28 cellular contexts compared by ENCODE assay signal in the genomic region with DNA sequence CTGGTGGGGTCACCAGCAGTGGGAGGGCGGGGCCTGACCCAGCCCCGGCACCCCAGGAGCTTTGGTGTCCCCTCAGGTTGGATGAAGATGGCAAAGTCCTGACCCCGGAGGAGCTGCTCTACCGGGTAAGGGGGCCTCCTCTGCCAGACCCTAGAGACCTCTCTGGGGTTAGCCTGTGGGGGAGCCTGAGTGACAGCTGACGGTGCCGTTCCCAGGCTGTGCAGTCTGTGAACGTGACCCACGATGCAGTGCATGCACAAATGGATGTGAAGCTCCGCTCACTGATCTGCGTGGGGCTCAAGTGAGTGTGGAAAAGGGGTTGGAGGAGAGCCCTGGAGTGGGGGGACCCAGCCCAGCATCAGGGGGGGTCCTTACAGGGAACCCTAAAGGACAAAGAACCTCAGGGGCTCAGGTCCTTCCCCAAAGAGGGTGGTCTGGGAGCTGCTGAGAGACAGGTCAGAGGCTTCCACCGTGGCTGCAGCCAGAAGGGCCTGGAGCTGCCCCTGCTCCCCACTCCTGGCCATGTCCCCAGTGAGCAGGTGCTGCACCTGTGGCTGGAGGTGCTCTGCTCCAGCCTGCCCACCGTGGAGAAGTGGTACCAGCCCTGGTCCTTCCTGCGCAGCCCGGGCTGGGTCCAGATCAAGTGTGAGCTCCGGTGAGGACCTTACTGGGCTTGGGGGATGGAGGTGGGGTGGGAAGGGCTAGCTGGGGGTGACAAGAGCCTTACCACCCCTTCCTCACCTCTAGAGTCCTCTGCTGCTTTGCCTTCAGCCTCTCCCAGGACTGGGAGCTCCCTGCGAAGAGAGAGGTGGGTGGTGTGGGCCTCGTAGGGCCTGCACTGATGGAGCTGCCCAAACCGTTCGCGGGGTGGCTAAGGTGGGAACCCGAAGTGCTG. TPM values are rescaled to one million over a fixed set of nuclear protein-coding genes. Genes with fewer than 3 reads are reported as not detected.
DNase-seq lines count a peak whose midpoint lies in the region; ATAC-seq, FAIRE-seq and TF ChIP-seq lines count a peak whose summit lies in the region.
"Had no signal": no experiment of that assay in that cellular context is flagged by ENCODE, and none has a peak within 500 bp of the region (broad histone marks: within the 10 kb centered on the region; RNA-seq: fewer than 3 reads in every experiment).

No MANE protein-coding gene starts in this region.

- no peak overlapping the region for H3K27ac Mint-ChIP-seq in MCF 10A (ENCODE audit: low read depth, unreplicated experiment)
- H3K27ac Mint-ChIP-seq in stimulated activated naive B cell treated with anti-CD40 and anti-IgM and Interleukin-4, amounts not matched to agents 10 μg/mL and 1 μg/mL and 100 μg/mL, for 72 hours: peak overlapping the region; percentile 82
- H3K27ac Mint-ChIP-seq: activated CD4-positive, alpha-beta T cell treated with anti-CD3 and anti-CD28 coated beads, Interleukin-2, amount 10 ng/mL, durations not matched to agents 24 days and 14 days; nephron progenitor cell had no signal

- H3K4me1 Mint-ChIP-seq in MCF 10A (ENCODE audit: insufficient read depth, unreplicated experiment): peaks cover 7% of the 10 kb centered on the region
- H3K4me1 Mint-ChIP-seq in stimulated activated naive B cell treated with anti-CD40 and anti-IgM and Interleukin-4, amounts not matched to agents 10 μg/mL and 1 μg/mL and 100 μg/mL, for 72 hours: peaks cover 17 to 48% of the 10 kb centered on the region in 2 donors
- H3K4me1 Mint-ChIP-seq: nephron progenitor cell had no signal

- H3K27ac ChIP-seq in breast epithelium (peak overlapping the region; percentile 29 to 43), H1 (ENCODE audit: low read depth, low read length) (no peak overlapping the region)
- H3K27ac ChIP-seq: heart left ventricle, prostate gland, suprapubic skin, vagina had no signal

- TF ChIP-seq POLR2A in breast epithelium (IDR thresholded peaks at IDR 0.05) (no peak), H1 (IDR thresholded peaks at IDR 0.05; ENCODE audit: control extremely low read depth in 1 of 2, low read depth in 2 of 2, low read length in 2 of 2) (no peak)

- no peak overlapping the region for H3K23ac ChIP-seq in H1 (ENCODE audit: insufficient read length)

- H2BK5ac ChIP-seq in H1 (ENCODE audit: low read depth, low read length): no peak overlapping the region; the same call in 1 of the 2 replicates

- H3K27me3 ChIP-seq in breast epithelium: no peaks in the 10 kb centered on the region
- H3K27me3 ChIP-seq in H7 (ENCODE audit: control insufficient read depth, insufficient read depth, low read length): no peaks in the 10 kb centered on the region
- H3K27me3 ChIP-seq in H1 (replicated peaks in 1 of 4; ENCODE audit: control insufficient read depth in 3 of 4, extremely low read depth in 1 of 4, insufficient read depth in 3 of 4, low read length in 3 of 4): no peaks in the 10 kb centered on the region
- H3K27me3 ChIP-seq: dorsolateral prefrontal cortex, heart left ventricle, suprapubic skin, vagina had no signal

- ATAC-seq in stimulated activated naive B cell treated with anti-CD40 and anti-IgM and Interleukin-4, amounts not matched to agents 10 μg/mL and 1 μg/mL and 100 μg/mL, for 72 hours (replicated peaks): no peak
- no peak for ATAC-seq in GM18870 (IDR thresholded peaks at IDR 0.05; ENCODE audit: unreplicated experiment)
- no peak for ATAC-seq in GM18868 (IDR thresholded peaks at IDR 0.05; ENCODE audit: unreplicated experiment)
- ATAC-seq: heart left ventricle, left lobe of liver had no signal

- no peak overlapping the region for H4K5ac ChIP-seq in H1 (ENCODE audit: insufficient read length, low read depth, low read length)

- WGBS in H1 (ENCODE audit: extremely low coverage in 1 of 2, insufficient coverage in 1 of 2, insufficient read length in 1 of 2, insufficient replicate concordance in 2 of 2, low coverage in 1 of 2, low lambda C conversion rate in 2 of 2, missing lambda C conversion rate in 1 of 2), 2 experiments: 99% methylated on average over 20 of the region's 21 CpGs; no CpG with 5 or more reads in 1 of the 2 experiments

- BruUV-seq in MCF 10A (replicated peaks; lab: Mats Ljungman, UMichigan): no TSS peak

- H3K4me1 ChIP-seq in breast epithelium (no peaks in the 10 kb centered on the region), H1 (replicated peaks in 1 of 4; ENCODE audit: control insufficient read depth in 3 of 4, insufficient read depth in 4 of 4, low read length in 3 of 4) (no peaks in the 10 kb centered on the region)
- H3K4me1 ChIP-seq: prostate gland, vagina had no signal

- H3K9me3 ChIP-seq in breast epithelium (no peaks in the 10 kb centered on the region), H1 (ENCODE audit: insufficient read depth in 2 of 2, low read depth in 1 of 2, low read length in 1 of 2) (no peaks in the 10 kb centered on the region)
- H3K9me3 ChIP-seq: heart left ventricle, prostate gland, suprapubic skin, vagina had no signal

- H3K4me3 ChIP-seq in breast epithelium: no peak overlapping the region
- H3K4me3 ChIP-seq in H7 (ENCODE audit: insufficient read depth, low read depth, low read length): no peak overlapping the region
- H3K4me3 ChIP-seq in H1 (ENCODE audit: extremely low read depth in 1 of 4, insufficient read depth in 2 of 4, low read depth in 3 of 4, low read length in 4 of 4): no peak overlapping the region
- H3K4me3 ChIP-seq: dorsolateral prefrontal cortex, heart left ventricle, prostate gland, suprapubic skin, vagina had no signal

- H3K4me3 Mint-ChIP-seq in MCF 10A (ENCODE audit: unreplicated experiment): no peak overlapping the region
- H3K4me3 Mint-ChIP-seq in stimulated activated naive B cell treated with anti-CD40 and anti-IgM and Interleukin-4, amounts not matched to agents 10 μg/mL and 1 μg/mL and 100 μg/mL, for 72 hours: peak overlapping the region; percentile 16 to 17
- H3K4me3 Mint-ChIP-seq: activated CD4-positive, alpha-beta T cell treated with anti-CD3 and anti-CD28 coated beads, Interleukin-2, amount 10 ng/mL, durations not matched to agents 24 days and 14 days; CD4-positive, CD25-positive, alpha-beta regulatory T cell; nephron progenitor cell had no signal

- no peak overlapping the region for H3K18ac ChIP-seq in H1 (ENCODE audit: extremely low read depth, low read length)

- TF ChIP-seq CTCF in breast epithelium (IDR thresholded peaks at IDR 0.05) (no peak), MCF 10A (IDR thresholded peaks at IDR 0.05; ENCODE audit: unreplicated experiment) (no peak), H1 (IDR thresholded peaks at IDR 0.05; ENCODE audit: control extremely low read depth in 1 of 3, insufficient read depth in 1 of 3, low read depth in 1 of 3, low read length in 3 of 3) (no peak)

- DNase-seq in breast epithelium (ENCODE audit: low spot score in 2 of 2) (peak in 1 of 2 donors; percentile 28), MCF 10A (ENCODE audit: unreplicated experiment) (no peak), H7 (peak; percentile 49), H1 (ENCODE audit: low read depth in 1 of 2, low spot score in 2 of 2) (no peak), GM19239 (ENCODE audit: insufficient read length, low spot score) (no peak)
- no peak for DNase-seq in stimulated activated naive B cell treated with anti-CD40 and anti-IgM and Interleukin-4, amounts not matched to agents 10 μg/mL and 1 μg/mL and 100 μg/mL, for 72 hours
- DNase-seq: activated CD4-positive, alpha-beta T cell treated with anti-CD3 and anti-CD28 coated beads, Interleukin-2, amount 10 ng/mL, durations not matched to agents 24 days and 14 days; activated CD8-positive, alpha-beta memory T cell treated with anti-CD3 and anti-CD28 coated beads, Interleukin-2, amount 50 U/mL, for 4 hours; activated gamma-delta T cell; CD4-positive, CD25-positive, alpha-beta regulatory T cell; DMS 273 treated with DMSO at 0.1 percent for 48 hours; heart left ventricle; Kasumi-1; midbrain; NCI-H187 treated with DMSO at 0.1 percent for 48 hours; NCI-H226; NCI-H774; nephron progenitor cell; SIG-M5; T-helper 1 cell had no signal

- H3K14ac ChIP-seq in H1 (ENCODE audit: insufficient read length): no peak overlapping the region

- H3K79me1 ChIP-seq in H1 (ENCODE audit: low read depth, low read length): no peaks in the 10 kb centered on the region; the same call in 1 of the 2 replicates

- H2BK120ac ChIP-seq in H1 (replicated peaks; ENCODE audit: low read depth, low read length): no peak overlapping the region

- no peak overlapping the region for H2BK15ac ChIP-seq in H1 (ENCODE audit: low read length)

- no peaks in the 10 kb centered on the region for H3K79me2 ChIP-seq in H1 (ENCODE audit: control insufficient read depth in 1 of 2, insufficient read depth in 2 of 2, low read length in 2 of 2)

- FAIRE-seq in H1 (lab: Jason Lieb, UNC) (no peak), GM19239 (lab: Jason Lieb, UNC) (no peak)
- FAIRE-seq: TTC549 had no signal

- H2AFZ ChIP-seq in H1 (ENCODE audit: low read length): no peak overlapping the region

- no peak overlapping the region for H4K91ac ChIP-seq in H1 (replicated peaks; ENCODE audit: insufficient read length, low read length)

- no peak overlapping the region for H2BK20ac ChIP-seq in H1 (ENCODE audit: low read length)

- peak overlapping the region; percentile 57 for H4K8ac ChIP-seq in H1 (ENCODE audit: extremely low read depth, insufficient read depth, low read length)

- H3K9me3 Mint-ChIP-seq in MCF 10A (ENCODE audit: unreplicated experiment): no peaks in the 10 kb centered on the region
- H3K9me3 Mint-ChIP-seq in stimulated activated naive B cell treated with anti-CD40 and anti-IgM and Interleukin-4, amounts not matched to agents 10 μg/mL and 1 μg/mL and 100 μg/mL, for 72 hours: no peaks in the 10 kb centered on the region
- H3K9me3 Mint-ChIP-seq: activated CD4-positive, alpha-beta T cell treated with anti-CD3 and anti-CD28 coated beads, Interleukin-2, amount 10 ng/mL, durations not matched to agents 24 days and 14 days; nephron progenitor cell had no signal

- H4K20me1 ChIP-seq in H1 (replicated peaks in 1 of 2; ENCODE audit: control insufficient read depth in 1 of 2, insufficient read depth in 2 of 2, low read length in 2 of 2): peaks cover 1 to 5% of the 10 kb centered on the region in 2 experiments

- H3K4ac ChIP-seq in H1 (replicated peaks; ENCODE audit: insufficient read length, low read depth, low read length): no peak overlapping the region

- H3K4me2 ChIP-seq in H1 (ENCODE audit: insufficient read depth in 1 of 2, low read depth in 2 of 2, low read length in 2 of 2): no peak overlapping the region

- TF ChIP-seq EP300 in H1 (IDR thresholded peaks at IDR 0.05; ENCODE audit: borderline replicate concordance in 1 of 2, low read depth in 2 of 2, low read length in 2 of 2): no peak

- no peaks in the 10 kb centered on the region for H3K27me3 Mint-ChIP-seq in MCF 10A (ENCODE audit: insufficient read depth, unreplicated experiment)
- no peaks in the 10 kb centered on the region for H3K27me3 Mint-ChIP-seq in stimulated activated naive B cell treated with anti-CD40 and anti-IgM and Interleukin-4, amounts not matched to agents 10 μg/mL and 1 μg/mL and 100 μg/mL, for 72 hours
- H3K27me3 Mint-ChIP-seq: activated CD4-positive, alpha-beta T cell treated with anti-CD3 and anti-CD28 coated beads, Interleukin-2, amount 10 ng/mL, durations not matched to agents 24 days and 14 days; CD4-positive, CD25-positive, alpha-beta regulatory T cell had no signal

- H3K9ac ChIP-seq in H1 (replicated peaks in 1 of 4; ENCODE audit: extremely low read depth in 1 of 4, low read depth in 3 of 4, low read length in 3 of 4): no peak overlapping the region

- intact Hi-C loops in breast epithelium (cut with DNase I; ENCODE audit: low total_unique reads) (no loop called here), MCF 10A (cut with micrococcal nuclease) (no loop called here)

- no peak overlapping the region for H2AK5ac ChIP-seq in H1 (ENCODE audit: low read depth, low read length)

- H3K56ac ChIP-seq in H1 (replicated peaks; ENCODE audit: insufficient read length, low read depth, low read length): no peak overlapping the region

- POLR2A ChIA-PET in MCF 10A (lab: Yijun Ruan, JAX): interaction anchor here (0.6 kb wide), 1 partner anchor 621 kb away, joined by 3 read pairs; no protein-coding TSS in a partner anchor
- POLR2A ChIA-PET in H1 (lab: Charles Lee; ENCODE audit: partially characterized antibody): interaction anchor here (2.5 to 2.6 kb wide), 2 partner anchors 11 to 38 kb away, joined by 8 to 11 read pairs; a partner anchor contains a TSS

- no peak for TF ChIP-seq RAD21 in H1 (IDR thresholded peaks at IDR 0.05 in 1 of 2, conservative IDR thresholded peaks at IDR 0.05 in 1 of 2; ENCODE audit: low read depth in 2 of 2, low read length in 2 of 2)

- CTCF ChIA-PET in MCF 10A (lab: Yijun Ruan, JAX) (interaction anchor here (0.5 to 0.6 kb wide), 2 partner anchors 237 to 866 kb away, joined by 3 to 4 read pairs; no protein-coding TSS in a partner anchor), H1 (lab: Charles Lee; ENCODE audit: partially characterized antibody) (interaction anchor here (0.5 to 2.4 kb wide), 6 partner anchors 9 to 443 kb away, joined by 3 to 10 read pairs (median 4); no protein-coding TSS in a partner anchor)

- H3K36me3 ChIP-seq in breast epithelium: peaks cover 9% of the 10 kb centered on the region
- H3K36me3 ChIP-seq in H7 (replicated peaks; ENCODE audit: control insufficient read depth, insufficient read depth, low read length): peaks cover 8% of the 10 kb centered on the region
- H3K36me3 ChIP-seq in H1 (ENCODE audit: control insufficient read depth in 2 of 4, insufficient read depth in 4 of 4, low read length in 3 of 4): peaks cover 9 to 45% (median 31%) of the 10 kb centered on the region in 4 experiments; a peak in 7 of 8 replicates

- H3K36me3 Mint-ChIP-seq in MCF 10A (ENCODE audit: insufficient read depth, unreplicated experiment): peaks cover 78% of the 10 kb centered on the region
- peaks cover 41 to 62% of the 10 kb centered on the region in 2 donors for H3K36me3 Mint-ChIP-seq in stimulated activated naive B cell treated with anti-CD40 and anti-IgM and Interleukin-4, amounts not matched to agents 10 μg/mL and 1 μg/mL and 100 μg/mL, for 72 hours

- no peaks in the 10 kb centered on the region for H3K23me2 ChIP-seq in H1 (ENCODE audit: low read depth, low read length)

- H2BK12ac ChIP-seq in H1 (ENCODE audit: low read depth, low read length): no peak overlapping the region

RNA-seq across cellular contexts. Expression of a gene that starts 38.6 kb away (rescaled TPM):
- total RNA-seq in breast epithelium (10 to 100 TPM; 34.7 to 69.2 (median 55.3) TPM), MCF 10A (2022) (41.3 and 44.6 TPM in 2 replicates)
- 75.9 and 113 TPM in 2 replicates for total RNA-seq in H7 (2014; rRNA removed; shearing (Covaris generic))
- 51.5 and 53.8 TPM in 2 replicates for total RNA-seq in H1 (2021; fragmentation: NEBNext Ultra II Directional; extraction: Animal tissue kit (Norgen Biotek cat#: 25700))
- 59.5 and 94.8 TPM in 2 replicates for polyA plus RNA-seq in H1 (2011; rRNA removed)
- polyA plus RNA-seq in H1 (2011; cell fraction: cytosol; rRNA removed): 80.8 TPM
- polyA plus RNA-seq in H1 (2011; cell fraction: nucleus; rRNA removed): 475 TPM
- 44.2 to 80.3 TPM (median 66.4 TPM) in 4 replicates for polyA plus RNA-seq in H1 (2012, experiment 1 of 2)
- 45.6 TPM for polyA plus RNA-seq in H1 (2012, experiment 2 of 2)
- polyA plus RNA-seq in H1 (2013, experiment 1 of 2): 34.8 TPM
- 32.9 TPM for polyA plus RNA-seq in H1 (2013, experiment 2 of 2)
- polyA minus RNA-seq in H1 (2011; rRNA and poly(A)+ RNA removed): 30.5 and 31.3 TPM in 2 replicates
- polyA minus RNA-seq in H1 (2011; cell fraction: cytosol; rRNA and poly(A)+ RNA removed): 37.9 TPM
- polyA minus RNA-seq in H1 (2011; cell fraction: nucleus; rRNA and poly(A)+ RNA removed): 83.9 TPM
